Comparison of ENCODE assay signal across 14 cellular contexts in genomic region chr12:46197876-46198275, GRCh38.
"Had no signal": no experiment of that assay in that cellular context is flagged by ENCODE, and none has a peak within 500 bp of the region (broad histone marks: within the 10 kb centered on the region; RNA-seq: fewer than 3 reads in every experiment).

No MANE protein-coding gene starts in this region.

- H3K4me3 ChIP-seq: gastroesophageal sphincter, upper lobe of left lung had no signal

- H3K9me3 Mint-ChIP-seq: dendritic cell treated with granulocyte-macrophage colony-stimulating factor and Interleukin-4, amounts not matched to agents 40 ng/mL and 50 ng/mL, for 4 days had no signal

- H3K27me3 Mint-ChIP-seq: effector memory CD8-positive, alpha-beta T cell had no signal

- DNase-seq: activated gamma-delta T cell treated with Interleukin-2 at 50 U/mL for 16 hours; amygdala; brain microvascular endothelial cell; cerebellar nuclear complex; effector memory CD8-positive, alpha-beta T cell; right cardiac atrium; SHP77 treated with DMSO at 0.1 percent for 48 hours; stimulated activated CD4-positive, alpha-beta T cell treated with anti-CD3 and anti-CD28 coated beads, Interleukin-1b, Interleukin-23, amount 100 ng/mL, for 48 hours; stimulated activated naive CD4-positive, alpha-beta T cell; substantia nigra; T-helper 9 cell; upper lobe of left lung had no signal

- ATAC-seq: effector memory CD8-positive, alpha-beta T cell; gastroesophageal sphincter; right cardiac atrium had no signal

- H3K4me3 Mint-ChIP-seq: dendritic cell treated with granulocyte-macrophage colony-stimulating factor and Interleukin-4, amounts not matched to agents 40 ng/mL and 50 ng/mL, for 4 days; effector memory CD8-positive, alpha-beta T cell had no signal

- H3K27ac Mint-ChIP-seq: dendritic cell treated with granulocyte-macrophage colony-stimulating factor and Interleukin-4, amounts not matched to agents 40 ng/mL and 50 ng/mL, for 4 days had no signal
